In genomic region chr17:31487063-31487647, GRCh38 we compare ENCODE assay signal across 8 cellular contexts.
DNase-seq lines count a peak whose midpoint lies in the region; ATAC-seq and TF ChIP-seq lines count a peak whose summit lies in the region.

No MANE protein-coding gene starts in this region.

- H3K27me3 ChIP-seq in GM06990 (replicated peaks; ENCODE audit: control insufficient read depth, insufficient read depth, low read length) (no peaks in the 10 kb centered on the region), SJSA1 (replicated peaks) (peaks cover 46% of the 10 kb centered on the region), psoas muscle (ENCODE audit: insufficient read depth in 3 of 3, low read length in 2 of 3) (peaks cover 0 to 3% (median 0%) of the 10 kb centered on the region in 3 donors)

- 21 to 25% (median 21%) methylated on average over 17 of the region's 17 CpGs for WGBS in psoas muscle, 3 donors

- H3K27ac ChIP-seq in SJSA1: no peak overlapping the region
- no peak overlapping the region for H3K27ac ChIP-seq in psoas muscle

- H3K4me3 ChIP-seq in GM06990 (replicated peaks; ENCODE audit: low read depth, low read length) (peak overlapping the region; percentile 61), SJSA1 (peak overlapping the region; percentile 32; the same call in 1 of the 2 replicates), fibroblast of pulmonary artery (replicated peaks; ENCODE audit: low read depth, low read length) (peak overlapping the region; percentile 19), psoas muscle (peak overlapping the region; percentile 65)

- DNase-seq in GM06990 (ENCODE audit: extremely low read depth, insufficient read length) (no peak), SJSA1 (ENCODE audit: low read depth in 1 of 2, low spot score in 2 of 2) (no peak), fibroblast of pulmonary artery (ENCODE audit: low read depth) (no peak), psoas muscle (no peak), T1000 (lab: John Stamatoyannopoulos, UW) (no peak), GM13976 (ENCODE audit: low spot score) (no peak)
- no peak for DNase-seq in stimulated activated naive CD4-positive, alpha-beta T cell treated with Interleukin-2 at 50 U/mL for 16 hours (lab: John Stamatoyannopoulos, UW)
- DNase-seq in stimulated activated CD4-positive, alpha-beta T cell treated with anti-CD3 and anti-CD28 coated beads, Interleukin-4, amount 100 ng/mL, for 24 hours: no peak

- H3K9me3 ChIP-seq in SJSA1 (replicated peaks): no peaks in the 10 kb centered on the region
- no peaks in the 10 kb centered on the region for H3K9me3 ChIP-seq in psoas muscle

- H3K36me3 ChIP-seq in GM06990 (ENCODE audit: control insufficient read depth, insufficient read depth, low read length) (no peaks in the 10 kb centered on the region), SJSA1 (no peaks in the 10 kb centered on the region), psoas muscle (ENCODE audit: insufficient read depth in 1 of 2, low read depth in 1 of 2) (no peaks in the 10 kb centered on the region)

- TF ChIP-seq CTCF in GM06990 (IDR thresholded peaks at IDR 0.05; ENCODE audit: insufficient read depth, low read length, poor library complexity, severe bottlenecking): no peak
- TF ChIP-seq CTCF in fibroblast of pulmonary artery (IDR thresholded peaks at IDR 0.05; ENCODE audit: low read length, missing control alignments): no peak
- TF ChIP-seq CTCF in psoas muscle (IDR thresholded peaks at IDR 0.05): no peak
- no peak for TF ChIP-seq CTCF in GM13976 (IDR thresholded peaks at IDR 0.05; ENCODE audit: borderline replicate concordance, control extremely low read depth, extremely low read depth, insufficient read depth, missing control alignments)

- intact Hi-C loops in psoas muscle (cut with DNase I): no loop called here

- H3K4me1 ChIP-seq in SJSA1 (replicated peaks) (peaks cover 16% of the 10 kb centered on the region), psoas muscle (peaks cover 6% of the 10 kb centered on the region)

- in situ Hi-C loops in GM13976 (cut with MboI; ENCODE audit: low sequenced_read_pairs, unreplicated experiment): no loop called here

- no peak for ATAC-seq in psoas muscle
